In genomic region chr10:29585488-29585976, GRCh38 we compare ENCODE assay signal across 11 cellular contexts. TPM values are rescaled to one million over a fixed set of nuclear protein-coding genes. Genes with fewer than 3 reads are reported as not detected.
DNase-seq lines count a peak whose midpoint lies in the region; ATAC-seq and TF ChIP-seq lines count a peak whose summit lies in the region.
"Had no signal": no experiment of that assay in that cellular context is flagged by ENCODE, and none has a peak within 500 bp of the region (broad histone marks: within the 10 kb centered on the region; RNA-seq: fewer than 3 reads in every experiment).

No MANE protein-coding gene starts in this region.

- ATAC-seq in left lobe of liver (peak; percentile 65), HG02798 (IDR thresholded peaks at IDR 0.05; ENCODE audit: poor library complexity, unreplicated experiment) (no peak), upper lobe of right lung (no peak)
- ATAC-seq: left colon had no signal

- H3K9me3 Mint-ChIP-seq in activated CD4-positive, alpha-beta memory T cell treated with anti-CD3 and anti-CD28 coated beads for 36 hours, result no peaks in the 10 kb centered on the region
- H3K9me3 Mint-ChIP-seq in activated CD4-positive, alpha-beta memory T cell treated with anti-CD3 and anti-CD28 coated beads, Interleukin-2, amount 10 ng/mL, durations not matched to agents 7 days and 5 days, result no peaks in the 10 kb centered on the region
- peaks cover 0 to 4% (median 0%) of the 10 kb centered on the region in 7 donors for H3K9me3 Mint-ChIP-seq in CD14-positive monocyte

- no peaks in the 10 kb centered on the region for H3K36me3 Mint-ChIP-seq in activated CD4-positive, alpha-beta memory T cell treated with anti-CD3 and anti-CD28 coated beads for 36 hours
- H3K36me3 Mint-ChIP-seq in activated CD4-positive, alpha-beta memory T cell treated with anti-CD3 and anti-CD28 coated beads, Interleukin-2, amount 10 ng/mL, durations not matched to agents 7 days and 5 days (ENCODE audit: low read depth), result no peaks in the 10 kb centered on the region
- H3K36me3 Mint-ChIP-seq in CD14-positive monocyte, result peaks cover 23 to 36% of the 10 kb centered on the region in 2 donors

- H3K27ac Mint-ChIP-seq in activated CD4-positive, alpha-beta memory T cell treated with anti-CD3 and anti-CD28 coated beads for 36 hours, result no peak overlapping the region
- H3K27ac Mint-ChIP-seq in activated CD4-positive, alpha-beta memory T cell treated with anti-CD3 and anti-CD28 coated beads, Interleukin-2, amount 10 ng/mL, durations not matched to agents 7 days and 5 days, result no peak overlapping the region
- peak overlapping the region in 3 of 7 donors; percentile 34 to 61 (median 58) for H3K27ac Mint-ChIP-seq in CD14-positive monocyte

- POLR2A ChIA-PET in activated CD4-positive, alpha-beta memory T cell treated with anti-CD3 and anti-CD28 coated beads for 36 hours (lab: Charles Lee), result no interaction called here
- POLR2A ChIA-PET in activated CD4-positive, alpha-beta memory T cell treated with anti-CD3 and anti-CD28 coated beads, Interleukin-2, amount 10 ng/mL, durations not matched to agents 7 days and 5 days (lab: Charles Lee), result no interaction called here

- no peak overlapping the region for H3K4me3 Mint-ChIP-seq in activated CD4-positive, alpha-beta memory T cell treated with anti-CD3 and anti-CD28 coated beads for 36 hours
- H3K4me3 Mint-ChIP-seq in activated CD4-positive, alpha-beta memory T cell treated with anti-CD3 and anti-CD28 coated beads, Interleukin-2, amount 10 ng/mL, durations not matched to agents 7 days and 5 days, result no peak overlapping the region
- no peak overlapping the region for H3K4me3 Mint-ChIP-seq in CD14-positive monocyte

- H3K36me3 ChIP-seq in upper lobe of right lung, result no peaks in the 10 kb centered on the region

- peaks cover 19% of the 10 kb centered on the region for H3K4me1 Mint-ChIP-seq in activated CD4-positive, alpha-beta memory T cell treated with anti-CD3 and anti-CD28 coated beads for 36 hours (ENCODE audit: low read depth)
- H3K4me1 Mint-ChIP-seq in activated CD4-positive, alpha-beta memory T cell treated with anti-CD3 and anti-CD28 coated beads, Interleukin-2, amount 10 ng/mL, durations not matched to agents 7 days and 5 days, result peaks cover 11% of the 10 kb centered on the region
- H3K4me1 Mint-ChIP-seq in CD14-positive monocyte, result peaks cover 39% of the 10 kb centered on the region

- no peak overlapping the region for H3K27ac ChIP-seq in upper lobe of right lung

- H3K27me3 ChIP-seq in upper lobe of right lung, result no peaks in the 10 kb centered on the region

- no peak overlapping the region for H3K4me3 ChIP-seq in upper lobe of right lung

- CTCF ChIA-PET in activated CD4-positive, alpha-beta memory T cell treated with anti-CD3 and anti-CD28 coated beads for 36 hours (lab: Charles Lee), result no interaction called here
- CTCF ChIA-PET in activated CD4-positive, alpha-beta memory T cell treated with anti-CD3 and anti-CD28 coated beads, Interleukin-2, amount 10 ng/mL, durations not matched to agents 7 days and 5 days (lab: Charles Lee), result no interaction called here

- no peaks in the 10 kb centered on the region for H3K27me3 Mint-ChIP-seq in activated CD4-positive, alpha-beta memory T cell treated with anti-CD3 and anti-CD28 coated beads for 36 hours
- H3K27me3 Mint-ChIP-seq in activated CD4-positive, alpha-beta memory T cell treated with anti-CD3 and anti-CD28 coated beads, Interleukin-2, amount 10 ng/mL, durations not matched to agents 7 days and 5 days, result no peaks in the 10 kb centered on the region
- peaks cover 0 to 3% (median 0%) of the 10 kb centered on the region in 3 donors for H3K27me3 Mint-ChIP-seq in CD14-positive monocyte (ENCODE audit: low read depth in 3 of 3)

- TF ChIP-seq CTCF in CD14-positive monocyte (IDR thresholded peaks at IDR 0.05) (no peak), upper lobe of right lung (IDR thresholded peaks at IDR 0.05) (no peak)

- intact Hi-C loops in activated CD4-positive, alpha-beta memory T cell treated with anti-CD3 and anti-CD28 coated beads for 36 hours (cut with micrococcal nuclease), result no loop called here
- intact Hi-C loops in CD14-positive monocyte (cut with micrococcal nuclease), result loop anchor here in 1 of 2 donors (5.0 kb wide), 1 partner anchor 73 kb away; no protein-coding TSS in a partner anchor
- intact Hi-C loops in upper lobe of right lung (cut with DNase I), result no loop called here

- peak; percentile 13 for DNase-seq in activated CD4-positive, alpha-beta memory T cell treated with anti-CD3 and anti-CD28 coated beads for 36 hours
- no peak for DNase-seq in activated CD4-positive, alpha-beta memory T cell treated with anti-CD3 and anti-CD28 coated beads, Interleukin-2, amount 10 ng/mL, durations not matched to agents 7 days and 5 days
- peak; percentile 59 for DNase-seq in astrocyte of the hippocampus (ENCODE audit: low read depth, low spot score)
- DNase-seq in left lobe of liver (ENCODE audit: low spot score), result no peak
- DNase-seq in CD14-positive monocyte (ENCODE audit: low spot score), result no peak
- no peak for DNase-seq in upper lobe of right lung
- no peak for DNase-seq in activated effector memory CD4-positive, alpha-beta T cell treated with anti-CD3 and anti-CD28 coated beads, Interleukin-2, amount 50 U/mL, for 16 hours
- DNase-seq: activated CD8-positive, alpha-beta memory T cell treated with anti-CD3 and anti-CD28 coated beads, Interleukin-2, amount 50 U/mL, for 4 hours; left colon; small intestine had no signal

- H3K9me3 ChIP-seq in upper lobe of right lung, result no peaks in the 10 kb centered on the region

- peaks cover 20% of the 10 kb centered on the region for H3K4me1 ChIP-seq in upper lobe of right lung

RNA-seq across cellular contexts. Expression of gene SVIL, which starts 49.2 kb away (rescaled TPM):
- total RNA-seq in activated CD4-positive, alpha-beta memory T cell treated with anti-CD3 and anti-CD28 coated beads for 36 hours, result 10 to 100 TPM in 1 of 2 experiments, 1 to 10 TPM in 1; 9.4 to 12.0 TPM
- total RNA-seq in activated CD4-positive, alpha-beta memory T cell treated with anti-CD3 and anti-CD28 coated beads, Interleukin-2, amount 10 ng/mL, durations not matched to agents 7 days and 5 days, result 10 to 100 TPM; 10.3 to 12.8 TPM
- total RNA-seq in left lobe of liver (16.2 TPM), upper lobe of right lung (106 TPM)
- polyA plus RNA-seq in CD14-positive monocyte, result 1 to 10 TPM; 2.1 to 5.8 TPM

Comparison
In these comparisons a context has a peak if more than half of its experiments do, and no peak if none do; other contexts are left out.
1. DNase-seq: peak in activated CD4-positive, alpha-beta memory T cell treated with anti-CD3 and anti-CD28 coated beads for 36 hours (single experiment) and astrocyte of the hippocampus (single experiment); none in activated CD4-positive, alpha-beta memory T cell treated with anti-CD3 and anti-CD28 coated beads, Interleukin-2, amount 10 ng/mL, durations not matched to agents 7 days and 5 days (single experiment), left lobe of liver (single experiment), CD14-positive monocyte (single experiment), upper lobe of right lung (single experiment) and activated effector memory CD4-positive, alpha-beta T cell treated with anti-CD3 and anti-CD28 coated beads, Interleukin-2, amount 50 U/mL, for 16 hours (single experiment).